ENCODE assay signal across 30 cellular contexts in the genomic region with DNA sequence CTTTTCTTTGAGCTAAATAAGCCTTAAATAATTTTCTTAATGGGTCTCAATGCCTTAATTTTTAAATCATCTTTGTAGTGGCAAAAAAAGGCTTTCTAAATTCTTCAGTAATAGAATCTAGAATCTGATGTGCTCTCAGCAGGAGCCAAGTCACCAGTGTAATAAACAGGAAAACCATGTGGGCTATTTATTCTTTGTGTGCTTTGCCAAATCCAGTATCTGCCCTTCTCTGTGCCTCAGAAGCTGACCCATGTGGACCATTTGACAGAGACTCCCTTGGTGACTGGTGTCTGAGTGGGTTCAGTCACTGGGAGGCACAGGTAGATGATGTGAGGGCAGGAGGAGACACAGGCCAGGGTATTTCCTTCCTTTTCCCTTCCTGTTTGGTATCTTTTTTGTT.
"Had no signal": no experiment of that assay in that cellular context is flagged by ENCODE, and none has a peak within 500 bp of the region (broad histone marks: within the 10 kb centered on the region; RNA-seq: fewer than 3 reads in every experiment).

No MANE protein-coding gene starts in this region.

- H3K27ac ChIP-seq: adrenal gland, body of pancreas, coronary artery, esophagus squamous epithelium, gastroesophageal sphincter, heart right ventricle had no signal

- DNase-seq: activated CD4-positive, alpha-beta memory T cell treated with anti-CD3 and anti-CD28 coated beads, Interleukin-2, amount 10 ng/mL, durations not matched to agents 7 days and 5 days; activated CD4-positive, alpha-beta T cell treated with anti-CD3 and anti-CD28 coated beads for 1 hour; activated CD4-positive, alpha-beta T cell treated with anti-CD3 and anti-CD28 coated beads for 4 hours; activated CD4-positive, alpha-beta T cell treated with anti-CD3 and anti-CD28 coated beads, Interleukin-2, amount 10 ng/mL, durations not matched to agents 7 days and 5 days; activated CD4-positive, alpha-beta T cell treated with anti-CD3 and anti-CD28 coated beads, Interleukin-2, amount 50 U/mL, for 4 hours; activated CD8-positive, alpha-beta memory T cell treated with anti-CD3 and anti-CD28 coated beads, Interleukin-2, amount 50 U/mL, for 48 hours; activated effector memory CD4-positive, alpha-beta T cell treated with Interleukin-2 at 50 U/mL for 16 hours; activated gamma-delta T cell treated with Interleukin-2 at 50 U/mL for 16 hours; activated naive CD4-positive, alpha-beta T cell treated with anti-CD3 and anti-CD28 coated beads, Interleukin-2, amount 50 U/mL, for 16 hours; activated naive CD4-positive, alpha-beta T cell treated with Interleukin-2 at 50 U/mL for 16 hours; activated naive CD8-positive, alpha-beta T cell treated with anti-CD3 and anti-CD28 coated beads for 36 hours; activated naive CD8-positive, alpha-beta T cell treated with anti-CD3 and anti-CD28 coated beads, Interleukin-2, amount 50 U/mL, for 24 hours; activated T-cell treated with anti-CD3 and anti-CD28 coated beads for 4 hours; activated T-cell treated with anti-CD3 and anti-CD28 coated beads, Interleukin-2, amount 50 U/mL, for 4 hours; adrenal gland; amygdala; aorta; body of pancreas; cerebellar nuclear complex; dorsolateral prefrontal cortex; effector memory CD4-positive, alpha-beta T cell; esophagus squamous epithelium; foreskin melanocyte; heart right ventricle; hippocampal formation; T-helper 2 cell had no signal

- H3K4me1 Mint-ChIP-seq: activated CD4-positive, alpha-beta memory T cell treated with anti-CD3 and anti-CD28 coated beads, Interleukin-2, amount 10 ng/mL, durations not matched to agents 7 days and 5 days; activated CD4-positive, alpha-beta T cell treated with anti-CD3 and anti-CD28 coated beads, Interleukin-2, amount 10 ng/mL, durations not matched to agents 7 days and 5 days; activated naive CD8-positive, alpha-beta T cell treated with anti-CD3 and anti-CD28 coated beads for 36 hours; activated naive CD8-positive, alpha-beta T cell treated with anti-CD3 and anti-CD28 coated beads, Interleukin-2, amount 50 U/mL, for 24 hours; activated T-helper 17 cell treated with anti-CD3 and anti-CD28 coated beads, Interleukin-2, amount 50 U/mL, for 72 hours had no signal

- H3K27ac Mint-ChIP-seq: activated CD4-positive, alpha-beta memory T cell treated with anti-CD3 and anti-CD28 coated beads, Interleukin-2, amount 10 ng/mL, durations not matched to agents 7 days and 5 days; activated CD4-positive, alpha-beta T cell treated with anti-CD3 and anti-CD28 coated beads, Interleukin-2, amount 10 ng/mL, durations not matched to agents 7 days and 5 days; activated naive CD8-positive, alpha-beta T cell treated with anti-CD3 and anti-CD28 coated beads for 36 hours; activated naive CD8-positive, alpha-beta T cell treated with anti-CD3 and anti-CD28 coated beads, Interleukin-2, amount 50 U/mL, for 24 hours; activated T-helper 17 cell treated with anti-CD3 and anti-CD28 coated beads, Interleukin-2, amount 50 U/mL, for 72 hours; dendritic cell treated with granulocyte-macrophage colony-stimulating factor and Interleukin-4, amounts not matched to agents 40 ng/mL and 50 ng/mL, for 4 days had no signal

- H3K27me3 Mint-ChIP-seq: activated CD4-positive, alpha-beta memory T cell treated with anti-CD3 and anti-CD28 coated beads, Interleukin-2, amount 10 ng/mL, durations not matched to agents 7 days and 5 days; activated CD4-positive, alpha-beta T cell treated with anti-CD3 and anti-CD28 coated beads, Interleukin-2, amount 10 ng/mL, durations not matched to agents 7 days and 5 days; activated naive CD8-positive, alpha-beta T cell treated with anti-CD3 and anti-CD28 coated beads for 36 hours; activated naive CD8-positive, alpha-beta T cell treated with anti-CD3 and anti-CD28 coated beads, Interleukin-2, amount 50 U/mL, for 24 hours; activated T-helper 17 cell treated with anti-CD3 and anti-CD28 coated beads, Interleukin-2, amount 50 U/mL, for 72 hours had no signal

- H3K4me1 ChIP-seq: adrenal gland, body of pancreas, esophagus squamous epithelium, heart right ventricle had no signal

- H3K36me3 ChIP-seq: adrenal gland, esophagus squamous epithelium, gastroesophageal sphincter, heart right ventricle had no signal

- H3K4me3 Mint-ChIP-seq: activated CD4-positive, alpha-beta memory T cell treated with anti-CD3 and anti-CD28 coated beads, Interleukin-2, amount 10 ng/mL, durations not matched to agents 7 days and 5 days; activated CD4-positive, alpha-beta T cell treated with anti-CD3 and anti-CD28 coated beads, Interleukin-2, amount 10 ng/mL, durations not matched to agents 7 days and 5 days; activated naive CD8-positive, alpha-beta T cell treated with anti-CD3 and anti-CD28 coated beads for 36 hours; activated naive CD8-positive, alpha-beta T cell treated with anti-CD3 and anti-CD28 coated beads, Interleukin-2, amount 50 U/mL, for 24 hours; activated T-cell treated with anti-CD3 and anti-CD28 coated beads, Interleukin-2, amount 50 U/mL, for 4 hours; activated T-helper 17 cell treated with anti-CD3 and anti-CD28 coated beads, Interleukin-2, amount 50 U/mL, for 72 hours; dendritic cell treated with granulocyte-macrophage colony-stimulating factor and Interleukin-4, amounts not matched to agents 40 ng/mL and 50 ng/mL, for 4 days had no signal

- H3K36me3 Mint-ChIP-seq: activated naive CD8-positive, alpha-beta T cell treated with anti-CD3 and anti-CD28 coated beads for 36 hours had no signal

- ATAC-seq: activated naive CD8-positive, alpha-beta T cell treated with anti-CD3 and anti-CD28 coated beads, Interleukin-2, amount 50 U/mL, for 24 hours; activated T-cell treated with anti-CD3 and anti-CD28 coated beads, Interleukin-2, amount 50 U/mL, for 4 hours; activated T-helper 17 cell treated with anti-CD3 and anti-CD28 coated beads, Interleukin-2, amount 50 U/mL, for 72 hours; body of pancreas; gastroesophageal sphincter; heart right ventricle had no signal

- H3K27me3 ChIP-seq: adrenal gland, body of pancreas, dorsolateral prefrontal cortex, esophagus squamous epithelium, gastroesophageal sphincter had no signal

- H3K9me3 ChIP-seq: adrenal gland, body of pancreas, esophagus squamous epithelium, gastroesophageal sphincter, heart right ventricle had no signal

- H3K4me3 ChIP-seq: adrenal gland, body of pancreas, coronary artery, dorsolateral prefrontal cortex, esophagus squamous epithelium, gastroesophageal sphincter, heart right ventricle had no signal

- H3K9me3 Mint-ChIP-seq: activated CD4-positive, alpha-beta T cell treated with anti-CD3 and anti-CD28 coated beads, Interleukin-2, amount 10 ng/mL, durations not matched to agents 7 days and 5 days; activated naive CD8-positive, alpha-beta T cell treated with anti-CD3 and anti-CD28 coated beads for 36 hours; activated naive CD8-positive, alpha-beta T cell treated with anti-CD3 and anti-CD28 coated beads, Interleukin-2, amount 50 U/mL, for 24 hours; activated T-cell treated with anti-CD3 and anti-CD28 coated beads, Interleukin-2, amount 50 U/mL, for 4 hours; activated T-helper 17 cell treated with anti-CD3 and anti-CD28 coated beads, Interleukin-2, amount 50 U/mL, for 72 hours; dendritic cell treated with granulocyte-macrophage colony-stimulating factor and Interleukin-4, amounts not matched to agents 40 ng/mL and 50 ng/mL, for 4 days had no signal
